ENCODE assay signal across 1 cellular context in the genomic region with DNA sequence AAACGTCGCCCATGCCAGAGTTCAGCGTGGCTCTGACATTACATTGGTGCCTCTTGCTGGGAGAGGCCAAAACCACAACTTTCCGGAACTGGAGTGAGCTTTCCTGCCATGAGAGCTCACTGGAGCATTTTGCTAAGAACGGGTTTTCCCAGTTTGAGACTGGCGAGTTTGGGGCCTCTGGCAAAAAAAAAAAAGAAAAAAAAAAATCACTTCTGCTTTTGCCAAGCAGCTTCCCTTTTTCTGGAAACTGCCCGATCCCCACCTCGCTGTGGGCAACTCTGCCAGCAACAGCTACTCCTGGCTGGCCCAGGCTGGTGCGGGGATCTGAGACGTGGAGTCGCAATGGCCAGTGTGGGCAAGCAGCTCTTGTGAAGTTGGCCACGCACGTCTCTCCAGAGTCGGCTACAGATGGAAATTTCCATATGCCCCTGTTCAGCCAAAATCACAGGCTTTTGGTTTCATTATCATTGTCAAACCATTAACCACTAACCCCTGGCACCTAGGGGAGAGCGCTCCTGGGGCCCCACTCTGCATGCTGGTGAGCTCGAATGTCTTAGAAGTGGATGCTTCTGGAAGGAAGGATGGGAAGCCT.
A peak's percentile ranks its signal among the peaks of the same experiment; 100 is the strongest.
TF ChIP-seq lines count a peak whose summit lies in the region.

No MANE protein-coding gene starts in this region.

TF ChIP-seq in K562, 482 proteins besides CTCF, POLR2A, EP300 and RAD21 (continued from another document):
- TF ChIP-seq, protein P1, sequence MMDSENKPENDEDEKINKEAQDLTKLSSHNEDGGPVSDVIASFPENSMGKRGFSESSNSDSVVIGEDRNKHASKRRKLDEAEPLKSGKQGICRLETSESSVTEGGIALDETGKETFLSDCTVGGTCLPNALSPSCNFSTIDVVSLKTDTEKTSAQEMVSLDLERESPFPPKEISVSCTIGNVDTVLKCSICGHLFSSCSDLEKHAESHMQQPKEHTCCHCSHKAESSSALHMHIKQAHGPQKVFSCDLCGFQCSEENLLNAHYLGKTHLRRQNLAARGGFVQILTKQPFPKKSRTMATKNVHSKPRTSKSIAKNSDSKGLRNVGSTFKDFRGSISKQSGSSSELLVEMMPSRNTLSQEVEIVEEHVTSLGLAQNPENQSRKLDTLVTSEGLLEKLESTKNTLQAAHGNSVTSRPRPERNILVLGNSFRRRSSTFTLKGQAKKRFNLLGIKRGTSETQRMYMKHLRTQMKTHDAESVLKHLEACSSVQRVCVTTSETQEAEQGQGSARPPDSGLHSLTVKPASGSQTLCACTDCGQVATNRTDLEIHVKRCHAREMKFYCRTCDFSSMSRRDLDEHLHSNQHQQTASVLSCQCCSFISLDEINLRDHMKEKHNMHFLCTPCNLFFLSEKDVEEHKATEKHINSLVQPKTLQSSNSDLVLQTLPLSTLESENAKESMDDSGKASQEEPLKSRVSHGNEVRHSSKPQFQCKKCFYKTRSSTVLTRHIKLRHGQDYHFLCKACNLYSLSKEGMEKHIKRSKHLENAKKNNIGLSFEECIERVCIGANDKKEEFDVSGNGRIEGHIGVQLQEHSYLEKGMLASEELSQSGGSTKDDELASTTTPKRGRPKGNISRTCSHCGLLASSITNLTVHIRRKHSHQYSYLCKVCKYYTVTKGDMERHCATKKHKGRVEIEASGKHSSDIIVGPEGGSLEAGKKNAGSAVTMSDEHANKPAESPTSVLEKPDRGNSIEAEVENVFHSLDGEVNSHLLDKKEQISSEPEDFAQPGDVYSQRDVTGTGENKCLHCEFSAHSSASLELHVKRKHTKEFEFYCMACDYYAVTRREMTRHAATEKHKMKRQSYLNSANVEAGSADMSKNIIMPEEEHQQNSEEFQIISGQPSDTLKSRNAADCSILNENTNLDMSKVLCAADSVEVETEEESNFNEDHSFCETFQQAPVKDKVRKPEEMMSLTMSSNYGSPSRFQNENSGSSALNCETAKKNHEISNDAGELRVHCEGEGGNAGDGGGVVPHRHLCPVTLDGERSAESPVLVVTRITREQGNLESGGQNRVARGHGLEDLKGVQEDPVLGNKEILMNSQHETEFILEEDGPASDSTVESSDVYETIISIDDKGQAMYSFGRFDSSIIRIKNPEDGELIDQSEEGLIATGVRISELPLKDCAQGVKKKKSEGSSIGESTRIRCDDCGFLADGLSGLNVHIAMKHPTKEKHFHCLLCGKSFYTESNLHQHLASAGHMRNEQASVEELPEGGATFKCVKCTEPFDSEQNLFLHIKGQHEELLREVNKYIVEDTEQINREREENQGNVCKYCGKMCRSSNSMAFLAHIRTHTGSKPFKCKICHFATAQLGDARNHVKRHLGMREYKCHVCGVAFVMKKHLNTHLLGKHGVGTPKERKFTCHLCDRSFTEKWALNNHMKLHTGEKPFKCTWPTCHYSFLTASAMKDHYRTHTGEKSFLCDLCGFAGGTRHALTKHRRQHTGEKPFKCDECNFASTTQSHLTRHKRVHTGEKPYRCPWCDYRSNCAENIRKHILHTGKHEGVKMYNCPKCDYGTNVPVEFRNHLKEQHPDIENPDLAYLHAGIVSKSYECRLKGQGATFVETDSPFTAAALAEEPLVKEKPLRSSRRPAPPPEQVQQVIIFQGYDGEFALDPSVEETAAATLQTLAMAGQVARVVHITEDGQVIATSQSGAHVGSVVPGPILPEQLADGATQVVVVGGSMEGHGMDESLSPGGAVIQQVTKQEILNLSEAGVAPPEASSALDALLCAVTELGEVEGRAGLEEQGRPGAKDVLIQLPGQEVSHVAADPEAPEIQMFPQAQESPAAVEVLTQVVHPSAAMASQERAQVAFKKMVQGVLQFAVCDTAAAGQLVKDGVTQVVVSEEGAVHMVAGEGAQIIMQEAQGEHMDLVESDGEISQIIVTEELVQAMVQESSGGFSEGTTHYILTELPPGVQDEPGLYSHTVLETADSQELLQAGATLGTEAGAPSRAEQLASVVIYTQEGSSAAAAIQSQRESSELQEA (IDR thresholded peaks at IDR 0.05; ENCODE audit: low read depth), result no peak
- peak; percentile 69; the same call in 1 of the 2 replicates for TF ChIP-seq SPI1 (IDR thresholded peaks at IDR 0.05; ENCODE audit: borderline replicate concordance, low read depth, low read length)
- no peak for TF ChIP-seq BHLHE40 (IDR thresholded peaks at IDR 0.05; ENCODE audit: low read length)
- TF ChIP-seq ZNF384 (IDR thresholded peaks at IDR 0.05; ENCODE audit: low read depth, low read length), result 0 out of 2 replicates have a peak, but pooled peaks have one; percentile 20
- no peak for TF ChIP-seq BDP1 (IDR thresholded peaks at IDR 0.05; ENCODE audit: insufficient read depth, insufficient read length)
- TF ChIP-seq TAF1 (IDR thresholded peaks at IDR 0.05; ENCODE audit: control insufficient read depth, extremely low read depth, insufficient read depth, low read length, severe bottlenecking), result no peak
- TF ChIP-seq NCOA2 (IDR thresholded peaks at IDR 0.05; ENCODE audit: partially characterized antibody in 2 of 2), result no peak
- TF ChIP-seq, protein P2, sequence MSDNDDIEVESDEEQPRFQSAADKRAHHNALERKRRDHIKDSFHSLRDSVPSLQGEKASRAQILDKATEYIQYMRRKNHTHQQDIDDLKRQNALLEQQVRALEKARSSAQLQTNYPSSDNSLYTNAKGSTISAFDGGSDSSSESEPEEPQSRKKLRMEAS (CRISPR knock-in tag; IDR thresholded peaks at IDR 0.05), result no peak
- TF ChIP-seq ZNF507 (tag; conservative IDR thresholded peaks at IDR 0.05), result no peak
- TF ChIP-seq ADNP (tag; IDR thresholded peaks at IDR 0.05), result no peak
